ENCODE assay signal across 20 cellular contexts in genomic region chr6:149194815-149195558, GRCh38.
DNase-seq lines count a peak whose midpoint lies in the region; ATAC-seq, FAIRE-seq and TF ChIP-seq lines count a peak whose summit lies in the region.
"Had no signal": no experiment of that assay in that cellular context is flagged by ENCODE, and none has a peak within 500 bp of the region (broad histone marks: within the 10 kb centered on the region; RNA-seq: fewer than 3 reads in every experiment).

No MANE protein-coding gene starts in this region.

- no peak for TF ChIP-seq POLR2A in GM12892 (IDR thresholded peaks at IDR 0.05; ENCODE audit: low read depth, low read length)

- H3K27me3 Mint-ChIP-seq in activated CD8-positive, alpha-beta memory T cell treated with anti-CD3 and anti-CD28 coated beads, Interleukin-2, amount 10 ng/mL, durations not matched to agents 7 days and 5 days: no peaks in the 10 kb centered on the region
- H3K27me3 Mint-ChIP-seq in activated CD4-positive, alpha-beta memory T cell treated with anti-CD3 and anti-CD28 coated beads, Interleukin-2, amount 10 ng/mL, durations not matched to agents 7 days and 5 days: no peaks in the 10 kb centered on the region
- H3K27me3 Mint-ChIP-seq: activated naive CD8-positive, alpha-beta T cell had no signal

- POLR2A ChIA-PET in activated CD4-positive, alpha-beta memory T cell treated with anti-CD3 and anti-CD28 coated beads, Interleukin-2, amount 10 ng/mL, durations not matched to agents 7 days and 5 days (lab: Charles Lee): interaction anchor here (1.0 to 2.3 kb wide), 10 partner anchors 11 to 125 kb away, joined by 3 to 10 read pairs (median 3); partner anchors contain the start of gene TAB2

- peaks cover 21% of the 10 kb centered on the region for H3K9me3 Mint-ChIP-seq in activated CD8-positive, alpha-beta memory T cell treated with anti-CD3 and anti-CD28 coated beads, Interleukin-2, amount 10 ng/mL, durations not matched to agents 7 days and 5 days (ENCODE audit: low read depth)
- H3K9me3 Mint-ChIP-seq in activated CD4-positive, alpha-beta memory T cell treated with anti-CD3 and anti-CD28 coated beads, Interleukin-2, amount 10 ng/mL, durations not matched to agents 7 days and 5 days: peaks cover 43% of the 10 kb centered on the region

- no peak for DNase-seq in activated CD8-positive, alpha-beta memory T cell treated with anti-CD3 and anti-CD28 coated beads, Interleukin-2, amount 10 ng/mL, durations not matched to agents 7 days and 5 days
- no peak for DNase-seq in activated CD8-positive, alpha-beta memory T cell treated with anti-CD3 and anti-CD28 coated beads, Interleukin-2, amount 50 U/mL, for 4 hours
- DNase-seq in GM12892 (ENCODE audit: insufficient read length): no peak
- DNase-seq in activated CD4-positive, alpha-beta memory T cell treated with anti-CD3 and anti-CD28 coated beads, Interleukin-2, amount 10 ng/mL, durations not matched to agents 7 days and 5 days: no peak
- DNase-seq in NCI-H2029 (lab: John Stamatoyannopoulos, UW): no peak
- no peak for DNase-seq in occipital lobe (lab: John Stamatoyannopoulos, UW)
- DNase-seq: DMS 273 treated with DMSO at 0.1 percent for 48 hours; GF-D8; glutamatergic neuron; left lung; NCI-H2081; NK-92 treated with Interleukin-12 subunit alpha and Interleukin-12 subunit beta, amount 100 ng/mL, for 24 hours; stimulated activated CD4-positive, alpha-beta T cell treated with anti-CD3 and anti-CD28 coated beads, Interleukin-4, amount 100 ng/mL, for 4 hours had no signal

- H3K27ac Mint-ChIP-seq in activated CD8-positive, alpha-beta memory T cell treated with anti-CD3 and anti-CD28 coated beads, Interleukin-2, amount 10 ng/mL, durations not matched to agents 7 days and 5 days: peak overlapping the region; percentile 81
- peak overlapping the region; percentile 55 for H3K27ac Mint-ChIP-seq in activated CD4-positive, alpha-beta memory T cell treated with anti-CD3 and anti-CD28 coated beads, Interleukin-2, amount 10 ng/mL, durations not matched to agents 7 days and 5 days
- H3K27ac Mint-ChIP-seq: activated naive CD8-positive, alpha-beta T cell; neural progenitor cell had no signal

- peak overlapping the region; percentile 61 for H3K4me3 Mint-ChIP-seq in activated CD8-positive, alpha-beta memory T cell treated with anti-CD3 and anti-CD28 coated beads, Interleukin-2, amount 10 ng/mL, durations not matched to agents 7 days and 5 days
- peak overlapping the region; percentile 46 for H3K4me3 Mint-ChIP-seq in activated CD4-positive, alpha-beta memory T cell treated with anti-CD3 and anti-CD28 coated beads, Interleukin-2, amount 10 ng/mL, durations not matched to agents 7 days and 5 days
- H3K4me3 Mint-ChIP-seq: activated naive CD8-positive, alpha-beta T cell; neural progenitor cell had no signal

- FAIRE-seq in GM12892 (lab: Jason Lieb, UNC): peak; percentile 85
- FAIRE-seq: A204.1, colon, urothelium cell line had no signal

- peaks cover 33% of the 10 kb centered on the region for H3K4me1 Mint-ChIP-seq in activated CD8-positive, alpha-beta memory T cell treated with anti-CD3 and anti-CD28 coated beads, Interleukin-2, amount 10 ng/mL, durations not matched to agents 7 days and 5 days
- peaks cover 36% of the 10 kb centered on the region for H3K4me1 Mint-ChIP-seq in activated CD4-positive, alpha-beta memory T cell treated with anti-CD3 and anti-CD28 coated beads, Interleukin-2, amount 10 ng/mL, durations not matched to agents 7 days and 5 days
- H3K4me1 Mint-ChIP-seq: neural progenitor cell had no signal

- peaks cover 62% of the 10 kb centered on the region for H3K36me3 Mint-ChIP-seq in activated CD8-positive, alpha-beta memory T cell treated with anti-CD3 and anti-CD28 coated beads, Interleukin-2, amount 10 ng/mL, durations not matched to agents 7 days and 5 days
- peaks cover 72% of the 10 kb centered on the region for H3K36me3 Mint-ChIP-seq in activated CD4-positive, alpha-beta memory T cell treated with anti-CD3 and anti-CD28 coated beads, Interleukin-2, amount 10 ng/mL, durations not matched to agents 7 days and 5 days (ENCODE audit: low read depth)

- CTCF ChIA-PET in activated CD8-positive, alpha-beta memory T cell treated with anti-CD3 and anti-CD28 coated beads, Interleukin-2, amount 10 ng/mL, durations not matched to agents 7 days and 5 days (lab: Charles Lee): interaction anchor here (1.0 to 2.6 kb wide), 10 partner anchors 10 to 237 kb away, joined by 3 to 15 read pairs (median 4); no protein-coding TSS in a partner anchor
- CTCF ChIA-PET in activated CD4-positive, alpha-beta memory T cell treated with anti-CD3 and anti-CD28 coated beads, Interleukin-2, amount 10 ng/mL, durations not matched to agents 7 days and 5 days (lab: Charles Lee): interaction anchor here (0.9 to 1.4 kb wide), 7 partner anchors 9 to 237 kb away, joined by 3 to 5 read pairs (median 3); no protein-coding TSS in a partner anchor

- ATAC-seq in activated CD8-positive, alpha-beta memory T cell treated with anti-CD3 and anti-CD28 coated beads, Interleukin-2, amount 10 ng/mL, durations not matched to agents 7 days and 5 days: peak; percentile 45
- ATAC-seq in GM21529 (IDR thresholded peaks at IDR 0.05; ENCODE audit: unreplicated experiment) (peak; percentile 52), GM19328 (IDR thresholded peaks at IDR 0.05; ENCODE audit: unreplicated experiment) (no peak)
- ATAC-seq: left lung had no signal
